Comparison of ENCODE assay signal across 30 cellular contexts in genomic region chr11:58845342-58845741, GRCh38. TPM values are rescaled to one million over a fixed set of nuclear protein-coding genes. Genes with fewer than 3 reads are reported as not detected.
"Had no signal": no experiment of that assay in that cellular context is flagged by ENCODE, and none has a peak within 500 bp of the region (broad histone marks: within the 10 kb centered on the region; RNA-seq: fewer than 3 reads in every experiment).

No MANE protein-coding gene starts in this region.

- H3K36me3 ChIP-seq: adrenal gland, ascending aorta, brain microvascular endothelial cell, left lung, uterus had no signal

- H3K4me1 ChIP-seq: adrenal gland, ascending aorta, foreskin keratinocyte, left lung, testis, uterus had no signal

- H3K9me3 Mint-ChIP-seq: activated B cell treated with CpG ODN at 0.5 μM for 24 hours; activated T-cell treated with anti-CD3 and anti-CD28 coated beads, Interleukin-2, amount 50 U/mL, for 4 hours; activated T-helper 2 cell treated with anti-CD3 and anti-CD28 coated beads, Interferon-gamma antibody, Interleukin-2, Interleukin-4, amounts not matched to agents 10 μg/mL and 5 μg/mL and 100 μg/mL, durations not matched to agents 14 hours and 24 hours and 36 hours; central memory CD8-positive, alpha-beta T cell; stimulated activated memory B cell treated with anti-CD40 and anti-IgM and Interleukin-4, amounts not matched to agents 10 μg/mL and 1 μg/mL and 100 μg/mL, for 72 hours had no signal

- H3K4me3 Mint-ChIP-seq: activated B cell treated with CpG ODN at 0.5 μM for 24 hours; activated CD4-positive, alpha-beta T cell treated with anti-CD3 and anti-CD28 coated beads for 36 hours; activated naive CD8-positive, alpha-beta T cell; activated T-cell treated with anti-CD3 and anti-CD28 coated beads, Interleukin-2, amount 50 U/mL, for 4 hours; central memory CD8-positive, alpha-beta T cell; natural killer cell; stimulated activated memory B cell treated with anti-CD40 and anti-IgM and Interleukin-4, amounts not matched to agents 10 μg/mL and 1 μg/mL and 100 μg/mL, for 72 hours had no signal

- H2AFZ ChIP-seq: hepatocyte had no signal

- DNase-seq: activated B cell treated with CpG ODN at 0.5 μM for 24 hours; activated CD4-positive, alpha-beta T cell treated with anti-CD3 and anti-CD28 coated beads for 36 hours; activated CD4-positive, alpha-beta T cell treated with anti-CD3 and anti-CD28 coated beads, Interleukin-2, amount 50 U/mL, for 48 hours; activated CD8-positive, alpha-beta memory T cell treated with anti-CD3 and anti-CD28 coated beads, Interleukin-2, amount 50 U/mL, for 48 hours; activated naive CD4-positive, alpha-beta T cell; activated T-cell treated with anti-CD3 and anti-CD28 coated beads, Interleukin-2, amount 50 U/mL, for 4 hours; adrenal gland; brain microvascular endothelial cell; effector memory CD4-positive, alpha-beta T cell; foreskin keratinocyte; kidney glomerular epithelial cell; left lung; midbrain; natural killer cell; small intestine; stimulated activated CD4-positive, alpha-beta T cell treated with anti-CD3 and anti-CD28 coated beads, Interleukin-2, amount 100 ng/mL, for 24 hours; testis; trophoblast cell; uterus had no signal

- H3K27me3 Mint-ChIP-seq: activated B cell treated with CpG ODN at 0.5 μM for 24 hours had no signal

- H3K4me2 ChIP-seq: hepatocyte had no signal

- H3K4me1 Mint-ChIP-seq: activated CD4-positive, alpha-beta T cell treated with anti-CD3 and anti-CD28 coated beads for 36 hours; central memory CD8-positive, alpha-beta T cell; natural killer cell had no signal

- FAIRE-seq: small intestine had no signal

- H3K27me3 ChIP-seq: adrenal gland, ascending aorta, brain microvascular endothelial cell, foreskin keratinocyte, hepatocyte, left lung, testis, uterus had no signal

- H3K27ac ChIP-seq: adrenal gland, ascending aorta, brain microvascular endothelial cell, foreskin keratinocyte, hepatocyte, left lung, testis, uterus had no signal

- H3K79me2 ChIP-seq: hepatocyte had no signal

- H3K27ac Mint-ChIP-seq: activated B cell treated with CpG ODN at 0.5 μM for 24 hours; activated CD4-positive, alpha-beta T cell treated with anti-CD3 and anti-CD28 coated beads for 36 hours; activated naive CD8-positive, alpha-beta T cell; activated T-helper 2 cell treated with anti-CD3 and anti-CD28 coated beads, Interferon-gamma antibody, Interleukin-2, Interleukin-4, amounts not matched to agents 10 μg/mL and 5 μg/mL and 100 μg/mL, durations not matched to agents 14 hours and 24 hours and 36 hours; natural killer cell; stimulated activated memory B cell treated with anti-CD40 and anti-IgM and Interleukin-4, amounts not matched to agents 10 μg/mL and 1 μg/mL and 100 μg/mL, for 72 hours had no signal

- H3K9me3 ChIP-seq: adrenal gland, ascending aorta, left lung, testis, uterus had no signal

- ATAC-seq: activated CD4-positive, alpha-beta T cell treated with anti-CD3 and anti-CD28 coated beads for 36 hours; activated T-cell treated with anti-CD3 and anti-CD28 coated beads, Interleukin-2, amount 50 U/mL, for 4 hours; foreskin keratinocyte; left lung; natural killer cell; sciatic nerve; stimulated activated memory B cell treated with anti-CD40 and anti-IgM and Interleukin-4, amounts not matched to agents 10 μg/mL and 1 μg/mL and 100 μg/mL, for 72 hours had no signal

- H3K4me3 ChIP-seq: adrenal gland, ascending aorta, hepatocyte, left lung, testis, uterus had no signal

RNA-seq across cellular contexts. Expression of gene GLYATL2, which starts 0.8 kb away (rescaled TPM):
- total RNA-seq: activated B cell treated with CpG ODN at 0.5 μM for 24 hours; activated CD4-positive, alpha-beta T cell treated with anti-CD3 and anti-CD28 coated beads for 36 hours; activated CD8-positive, alpha-beta memory T cell treated with anti-CD3 and anti-CD28 coated beads for 36 hours; activated T-cell treated with anti-CD3 and anti-CD28 coated beads, Interleukin-2, amount 50 U/mL, for 4 hours; activated T-helper 2 cell treated with anti-CD3 and anti-CD28 coated beads, Interferon-gamma antibody, Interleukin-2, Interleukin-4, amounts not matched to agents 10 μg/mL and 5 μg/mL and 100 μg/mL, durations not matched to agents 14 hours and 24 hours and 36 hours; adrenal gland; ascending aorta; glomerular endothelial cell; left lung; lung microvascular endothelial cell; natural killer cell; posterior vena cava had no signal
- polyA plus RNA-seq: hepatocyte had no signal
